ENCODE assay signal across 13 cellular contexts in genomic region chr11:117688255-117688797, GRCh38.
"Had no signal": no experiment of that assay in that cellular context is flagged by ENCODE, and none has a peak within 500 bp of the region (broad histone marks: within the 10 kb centered on the region; RNA-seq: fewer than 3 reads in every experiment).

No MANE protein-coding gene starts in this region.

- H3K27ac ChIP-seq: coronary artery, heart left ventricle, sigmoid colon, skin epidermis had no signal

- ATAC-seq: esophagus mucosa; heart left ventricle; naive thymus-derived CD4-positive, alpha-beta T cell; stimulated activated naive B cell treated with anti-CD40 and anti-IgM and Interleukin-4, amounts not matched to agents 10 μg/mL and 1 μg/mL and 100 μg/mL, for 72 hours; stimulated activated naive CD8-positive, alpha-beta T cell treated with anti-CD3 and anti-CD28 coated beads, Interleukin-15, amount 100 ng/mL, for 72 hours had no signal

- DNase-seq: effector memory CD4-positive, alpha-beta T cell; mammary epithelial cell; naive thymus-derived CD4-positive, alpha-beta T cell; sigmoid colon; stimulated activated CD4-positive, alpha-beta T cell treated with anti-CD3 and anti-CD28 coated beads, Interleukin-2, amount 100 ng/mL, for 24 hours; stimulated activated CD4-positive, alpha-beta T cell treated with anti-CD3 and anti-CD28 coated beads, Interleukin-4, amount 100 ng/mL, for 4 hours; stimulated activated naive B cell treated with anti-CD40 and anti-IgM and Interleukin-4, amounts not matched to agents 10 μg/mL and 1 μg/mL and 100 μg/mL, for 72 hours; stimulated activated naive CD8-positive, alpha-beta T cell treated with anti-CD3 and anti-CD28 coated beads, Interleukin-15, amount 100 ng/mL, for 72 hours had no signal

- H3K4me3 ChIP-seq: coronary artery, heart left ventricle, sigmoid colon, skin epidermis had no signal

- H3K27ac Mint-ChIP-seq: naive thymus-derived CD4-positive, alpha-beta T cell; stimulated activated naive B cell treated with anti-CD40 and anti-IgM and Interleukin-4, amounts not matched to agents 10 μg/mL and 1 μg/mL and 100 μg/mL, for 72 hours; type B pancreatic cell had no signal

- H3K9me3 Mint-ChIP-seq: naive thymus-derived CD4-positive, alpha-beta T cell; stimulated activated naive B cell treated with anti-CD40 and anti-IgM and Interleukin-4, amounts not matched to agents 10 μg/mL and 1 μg/mL and 100 μg/mL, for 72 hours; stimulated activated naive CD8-positive, alpha-beta T cell treated with anti-CD3 and anti-CD28 coated beads, Interleukin-15, amount 100 ng/mL, for 72 hours; type B pancreatic cell had no signal

- H3K27me3 ChIP-seq: heart left ventricle, sigmoid colon had no signal

- H3K36me3 Mint-ChIP-seq: naive thymus-derived CD4-positive, alpha-beta T cell; type B pancreatic cell had no signal

- H3K4me1 ChIP-seq: sigmoid colon had no signal

- H3K27me3 Mint-ChIP-seq: stimulated activated naive CD8-positive, alpha-beta T cell treated with anti-CD3 and anti-CD28 coated beads, Interleukin-15, amount 100 ng/mL, for 72 hours had no signal

- H3K4me1 Mint-ChIP-seq: stimulated activated naive CD8-positive, alpha-beta T cell treated with anti-CD3 and anti-CD28 coated beads, Interleukin-15, amount 100 ng/mL, for 72 hours had no signal

- H3K4me3 Mint-ChIP-seq: naive thymus-derived CD4-positive, alpha-beta T cell; stimulated activated naive B cell treated with anti-CD40 and anti-IgM and Interleukin-4, amounts not matched to agents 10 μg/mL and 1 μg/mL and 100 μg/mL, for 72 hours; stimulated activated naive CD8-positive, alpha-beta T cell treated with anti-CD3 and anti-CD28 coated beads, Interleukin-15, amount 100 ng/mL, for 72 hours; type B pancreatic cell had no signal

- H3K36me3 ChIP-seq: heart left ventricle, sigmoid colon had no signal

- H3K9me3 ChIP-seq: heart left ventricle, sigmoid colon had no signal
